9 cellular contexts compared by ENCODE assay signal in genomic region chr10:114403545-114404161, GRCh38. TPM values are rescaled to one million over a fixed set of nuclear protein-coding genes. Genes with fewer than 3 reads are reported as not detected.
DNase-seq lines count a peak whose midpoint lies in the region; ATAC-seq and TF ChIP-seq lines count a peak whose summit lies in the region.
"Had no signal": no experiment of that assay in that cellular context is flagged by ENCODE, and none has a peak within 500 bp of the region (broad histone marks: within the 10 kb centered on the region; RNA-seq: fewer than 3 reads in every experiment).

No MANE protein-coding gene starts in this region.

- H3K4me1 ChIP-seq in mesodermal cell (ENCODE audit: control insufficient read depth, insufficient read depth, low read length, poor library complexity, severe bottlenecking) (peaks cover 55% of the 10 kb centered on the region), vagina (peaks cover 64% of the 10 kb centered on the region)

- CTCF ChIA-PET in activated CD8-positive, alpha-beta memory T cell treated with anti-CD3 and anti-CD28 coated beads, Interleukin-2, amount 10 ng/mL, durations not matched to agents 7 days and 5 days (lab: Charles Lee): interaction anchor here (0.8 to 2.1 kb wide), 5 partner anchors 9 to 144 kb away, joined by 3 to 11 read pairs (median 5); no protein-coding TSS in a partner anchor

- no peak overlapping the region for H3K27ac Mint-ChIP-seq in activated CD8-positive, alpha-beta memory T cell treated with anti-CD3 and anti-CD28 coated beads, Interleukin-2, amount 10 ng/mL, durations not matched to agents 7 days and 5 days

- H3K9me3 Mint-ChIP-seq in activated CD8-positive, alpha-beta memory T cell treated with anti-CD3 and anti-CD28 coated beads, Interleukin-2, amount 10 ng/mL, durations not matched to agents 7 days and 5 days (ENCODE audit: low read depth): no peaks in the 10 kb centered on the region

- H3K4me1 Mint-ChIP-seq in activated CD8-positive, alpha-beta memory T cell treated with anti-CD3 and anti-CD28 coated beads, Interleukin-2, amount 10 ng/mL, durations not matched to agents 7 days and 5 days: peaks cover 9% of the 10 kb centered on the region

- TF ChIP-seq POLR2A in vagina (IDR thresholded peaks at IDR 0.05): no peak

- ATAC-seq in activated CD8-positive, alpha-beta memory T cell treated with anti-CD3 and anti-CD28 coated beads, Interleukin-2, amount 10 ng/mL, durations not matched to agents 7 days and 5 days: peak; percentile 55
- no peak for ATAC-seq in HG03469 (IDR thresholded peaks at IDR 0.05; ENCODE audit: unreplicated experiment)

- TF ChIP-seq CTCF in vagina (IDR thresholded peaks at IDR 0.05): no peak

- intact Hi-C loops in vagina (cut with DNase I): loop anchor here (10.0 kb wide), 1 partner anchor 99 kb away; no protein-coding TSS in a partner anchor

- H3K9me3 ChIP-seq in mesodermal cell (ENCODE audit: control insufficient read depth, low read length) (no peaks in the 10 kb centered on the region), vagina (no peaks in the 10 kb centered on the region)

- H3K4me3 ChIP-seq in mesodermal cell (ENCODE audit: extremely low read depth, insufficient read depth, low read length, poor library complexity, severe bottlenecking) (peak overlapping the region; percentile 70), vagina (peak overlapping the region; percentile 73 to 78)

- H3K27me3 Mint-ChIP-seq in activated CD8-positive, alpha-beta memory T cell treated with anti-CD3 and anti-CD28 coated beads, Interleukin-2, amount 10 ng/mL, durations not matched to agents 7 days and 5 days: peaks cover 74% of the 10 kb centered on the region

- WGBS in mesodermal cell (ENCODE audit: insufficient coverage in 2 of 2), 2 experiments: 0 to 1% methylated on average over 27 to 28 of the region's 44 CpGs

- no peak overlapping the region for H3K4me3 Mint-ChIP-seq in activated CD8-positive, alpha-beta memory T cell treated with anti-CD3 and anti-CD28 coated beads, Interleukin-2, amount 10 ng/mL, durations not matched to agents 7 days and 5 days

- no peaks in the 10 kb centered on the region for H3K36me3 Mint-ChIP-seq in activated CD8-positive, alpha-beta memory T cell treated with anti-CD3 and anti-CD28 coated beads, Interleukin-2, amount 10 ng/mL, durations not matched to agents 7 days and 5 days

- no peak for DNase-seq in activated CD8-positive, alpha-beta memory T cell treated with anti-CD3 and anti-CD28 coated beads, Interleukin-2, amount 10 ng/mL, durations not matched to agents 7 days and 5 days
- no peak for DNase-seq in activated CD8-positive, alpha-beta memory T cell treated with anti-CD3 and anti-CD28 coated beads, Interleukin-2, amount 50 U/mL, for 48 hours
- DNase-seq in dermis blood vessel endothelial cell (peak; percentile 28), vagina (ENCODE audit: extremely low spot score in 2 of 2) (no peak), NCI-H446 treated with DMSO at 0.1 percent for 48 hours (lab: John Stamatoyannopoulos, UW) (no peak)
- no peak for DNase-seq in activated T-cell treated with anti-CD3 and anti-CD28 coated beads, Interleukin-2, amount 50 U/mL, for 48 hours

- H3K27me3 ChIP-seq in vagina: no peaks in the 10 kb centered on the region

- H3K27ac ChIP-seq in mesodermal cell (ENCODE audit: low read depth, low read length, severe bottlenecking) (peak overlapping the region; percentile 23), vagina (peak overlapping the region; percentile 91)

- peaks cover 1% of the 10 kb centered on the region for H3K36me3 ChIP-seq in mesodermal cell (ENCODE audit: control insufficient read depth, insufficient read depth, low read length)
- no peaks in the 10 kb centered on the region for H3K36me3 ChIP-seq in vagina

RNA-seq across cellular contexts. Expression of gene AFAP1L2, which starts 0.6 kb away (rescaled TPM):
- 10 to 100 TPM in 1 of 2 experiments, 1 to 10 TPM in 1; 4.0 to 67.4 TPM for total RNA-seq in activated CD8-positive, alpha-beta memory T cell treated with anti-CD3 and anti-CD28 coated beads, Interleukin-2, amount 10 ng/mL, durations not matched to agents 7 days and 5 days
- 7.6 and 27.7 TPM in 2 replicates for total RNA-seq in dermis blood vessel endothelial cell
- 48.5 TPM for polyA plus RNA-seq in mesodermal cell (2013, experiment 1 of 2)
- 54.6 TPM for polyA plus RNA-seq in mesodermal cell (2013, experiment 2 of 2)
- 29.5 TPM for total RNA-seq in vagina
- total RNA-seq: NCI-H460 had no signal
